Comparison of ENCODE assay signal across 22 cellular contexts in the genomic region with DNA sequence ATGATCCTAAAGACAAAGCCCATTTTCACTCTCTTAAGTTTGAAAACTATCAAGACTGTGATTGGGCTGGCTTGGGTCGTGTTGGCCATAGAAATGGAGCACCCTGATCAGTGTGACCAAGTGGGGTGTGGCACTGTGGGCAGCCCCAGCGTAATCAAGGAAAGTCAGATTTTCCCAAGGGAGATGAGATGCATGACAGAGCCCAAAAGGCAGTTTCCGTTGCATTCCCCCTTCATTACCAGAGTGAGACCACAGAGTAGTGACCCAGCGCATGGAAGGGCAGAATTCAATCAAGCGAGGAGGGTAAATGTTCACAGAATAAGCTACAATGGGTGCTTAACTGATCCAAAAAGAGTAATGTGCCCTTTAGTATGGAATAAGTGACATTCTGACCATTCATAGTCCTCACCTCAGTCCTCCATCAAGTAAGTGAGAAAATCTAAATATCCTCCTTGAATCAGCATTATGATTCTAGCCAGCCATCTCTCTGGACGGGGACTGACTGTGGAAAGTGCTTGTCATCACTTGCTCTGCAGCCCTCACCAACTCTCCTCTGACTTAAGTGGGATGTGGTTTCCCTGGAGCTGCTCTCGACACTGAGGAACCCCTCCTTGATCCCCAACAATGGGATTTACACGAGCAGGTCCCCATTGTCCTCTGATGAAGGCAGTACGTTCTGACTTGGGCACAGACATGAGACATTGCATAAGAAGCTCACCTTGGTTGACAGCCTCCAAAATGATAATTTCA.
DNase-seq lines count a peak whose midpoint lies in the region; FAIRE-seq and TF ChIP-seq lines count a peak whose summit lies in the region.
"Had no signal": no experiment of that assay in that cellular context is flagged by ENCODE, and none has a peak within 500 bp of the region (broad histone marks: within the 10 kb centered on the region; RNA-seq: fewer than 3 reads in every experiment).

No MANE protein-coding gene starts in this region.

- peaks cover 66% of the 10 kb centered on the region for H3K4me1 ChIP-seq in BLaER1
- H3K4me1 ChIP-seq in esophagus muscularis mucosa = peaks cover 0 to 6% (median 0%) of the 10 kb centered on the region in 4 donors

- DNase-seq in RCC 7860 (ENCODE audit: low spot score) = peak; percentile 80
- peak; percentile 84 for DNase-seq in esophagus muscularis mucosa (ENCODE audit: extremely low spot score)
- peak; percentile 59 for DNase-seq in osteocyte (ENCODE audit: extremely low spot score, unreplicated experiment)
- DNase-seq in coronary artery (ENCODE audit: low spot score) = no peak
- DNase-seq in stimulated activated CD4-positive, alpha-beta T cell treated with anti-CD3 and anti-CD28 coated beads, Interleukin-12 subunit alpha, Interleukin-12 subunit beta, amount 100 ng/mL, for 4 hours = no peak
- no peak for DNase-seq in pons (ENCODE audit: low spot score)
- DNase-seq in DMS153 treated with DMSO at 0.1 percent for 48 hours (lab: John Stamatoyannopoulos, UW; ENCODE audit: unreplicated experiment) = no peak
- DNase-seq: C1 segment of cervical spinal cord; CD4-positive, alpha-beta memory T cell; COR-L47; DMS153; DMS79; EL; GDM1; H9 had no signal

- H3K4me2 ChIP-seq in BLaER1 = peak overlapping the region; percentile 80
- H3K4me2 ChIP-seq: GM23338 had no signal

- no peak overlapping the region for H3K9ac ChIP-seq in BLaER1

- no peak for TF ChIP-seq EP300 in esophagus muscularis mucosa (IDR thresholded peaks at IDR 0.05)

- no peak overlapping the region for H3K27ac Mint-ChIP-seq in osteocyte (ENCODE audit: unreplicated experiment)
- H3K27ac Mint-ChIP-seq: B cell; CD4-positive, alpha-beta memory T cell; GM23338 had no signal

- no peaks in the 10 kb centered on the region for H3K36me3 ChIP-seq in BLaER1
- H3K36me3 ChIP-seq in esophagus muscularis mucosa = no peaks in the 10 kb centered on the region

- no peaks in the 10 kb centered on the region for H3K27me3 ChIP-seq in BLaER1
- H3K27me3 ChIP-seq in esophagus muscularis mucosa = no peaks in the 10 kb centered on the region

- FAIRE-seq in RCC 7860 (lab: Jason Lieb, UNC) = peak; percentile 87
- FAIRE-seq: A204.1, GM12891, GM18507 had no signal

- no peaks in the 10 kb centered on the region for H3K36me3 Mint-ChIP-seq in osteocyte (ENCODE audit: unreplicated experiment)
- H3K36me3 Mint-ChIP-seq: CD4-positive, alpha-beta memory T cell had no signal

- no peaks in the 10 kb centered on the region for H3K4me1 Mint-ChIP-seq in osteocyte (ENCODE audit: unreplicated experiment)
- H3K4me1 Mint-ChIP-seq: B cell; CD4-positive, alpha-beta memory T cell had no signal

- 85% methylated on average over 9 of the region's 9 CpGs for WGBS in esophagus muscularis mucosa

- no peaks in the 10 kb centered on the region for H3K9me3 Mint-ChIP-seq in osteocyte (ENCODE audit: unreplicated experiment)
- H3K9me3 Mint-ChIP-seq: GM23338, H9 had no signal

- H4K20me1 ChIP-seq in BLaER1 = no peaks in the 10 kb centered on the region

- no peak for TF ChIP-seq CTCF in esophagus muscularis mucosa (IDR thresholded peaks at IDR 0.05)
- TF ChIP-seq CTCF in osteocyte (IDR thresholded peaks at IDR 0.05) = no peak
- TF ChIP-seq CTCF in coronary artery (IDR thresholded peaks at IDR 0.05) = no peak

- intact Hi-C loops in esophagus muscularis mucosa (cut with DNase I) = no loop called here

- H3K4me3 ChIP-seq in BLaER1 (no peak overlapping the region), esophagus muscularis mucosa (no peak overlapping the region), coronary artery (no peak overlapping the region)
- H3K4me3 ChIP-seq: GM23338 had no signal

- no peak overlapping the region for H3K27ac ChIP-seq in BLaER1
- H3K27ac ChIP-seq in esophagus muscularis mucosa (replicated peaks in 1 of 4) = no peak overlapping the region
- H3K27ac ChIP-seq in coronary artery = no peak overlapping the region
- H3K27ac ChIP-seq: 22Rv1 had no signal

- no peaks in the 10 kb centered on the region for H3K9me3 ChIP-seq in BLaER1
- H3K9me3 ChIP-seq in esophagus muscularis mucosa = no peaks in the 10 kb centered on the region

- H3K27me3 Mint-ChIP-seq in osteocyte (ENCODE audit: unreplicated experiment) = no peaks in the 10 kb centered on the region
- H3K27me3 Mint-ChIP-seq: B cell; CD4-positive, alpha-beta memory T cell had no signal

- no peak overlapping the region for H3K4me3 Mint-ChIP-seq in osteocyte (ENCODE audit: unreplicated experiment)
- H3K4me3 Mint-ChIP-seq: B cell; CD4-positive, alpha-beta memory T cell; GM23338; H9 had no signal

- TF ChIP-seq POLR2A in esophagus muscularis mucosa (IDR thresholded peaks at IDR 0.05; ENCODE audit: low read depth) = no peak

Comparison
In these comparisons a context has a peak if more than half of its experiments do, and no peak if none do; other contexts are left out.
1. DNase-seq: peak in RCC 7860 (single experiment), esophagus muscularis mucosa (single experiment) and osteocyte (single experiment); none in coronary artery (single experiment), stimulated activated CD4-positive, alpha-beta T cell treated with anti-CD3 and anti-CD28 coated beads, Interleukin-12 subunit alpha, Interleukin-12 subunit beta, amount 100 ng/mL, for 4 hours (single experiment), pons (single experiment) and DMS153 treated with DMSO at 0.1 percent for 48 hours (single experiment).